Comparison of ENCODE assay signal across 14 cellular contexts in the genomic region with DNA sequence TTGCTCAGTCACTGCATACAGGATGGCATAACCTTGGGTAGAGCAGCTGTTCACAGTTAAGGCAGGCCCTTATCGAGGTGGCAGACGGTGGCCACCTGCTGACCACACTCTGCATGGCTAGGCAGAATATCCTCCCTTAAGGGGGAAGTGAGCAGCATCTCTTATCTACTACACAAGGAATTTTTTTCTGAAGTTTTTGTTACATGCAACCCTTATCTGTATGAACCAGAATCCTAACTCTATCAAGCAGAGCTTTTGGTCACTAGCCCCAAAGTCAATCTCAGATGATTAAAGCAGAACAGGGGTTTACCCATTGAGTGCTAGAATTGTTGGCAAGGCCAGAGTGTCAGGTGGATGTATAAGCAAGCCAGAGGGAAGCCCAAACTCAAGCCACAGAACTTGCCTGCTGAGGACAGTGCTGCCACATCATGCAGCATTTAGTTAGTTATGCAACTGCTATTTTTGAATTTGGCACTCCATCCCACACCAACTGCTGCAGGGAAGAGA.
A peak's percentile ranks its signal among the peaks of the same experiment; 100 is the strongest.
DNase-seq lines count a peak whose midpoint lies in the region; ATAC-seq and TF ChIP-seq lines count a peak whose summit lies in the region.
"Had no signal": no experiment of that assay in that cellular context is flagged by ENCODE, and none has a peak within 500 bp of the region (broad histone marks: within the 10 kb centered on the region; RNA-seq: fewer than 3 reads in every experiment).

No MANE protein-coding gene starts in this region.

- H3K79me2 ChIP-seq in GM23248 (ENCODE audit: insufficient read depth): no peaks in the 10 kb centered on the region

- no peaks in the 10 kb centered on the region for H4K20me1 ChIP-seq in GM23248 (ENCODE audit: insufficient read depth)

- no peak overlapping the region for H3K27ac Mint-ChIP-seq in endodermal cell
- H3K27ac Mint-ChIP-seq: activated CD8-positive, alpha-beta T cell treated with anti-CD3 and anti-CD28 coated beads for 36 hours; effector memory CD8-positive, alpha-beta T cell; natural killer cell had no signal

- in situ Hi-C loops in GM23248 (cut with MboI): no loop called here

- WGBS in GM23248 (ENCODE audit: low coverage in 1 of 2, low lambda C conversion rate in 2 of 2, missing lambda C conversion rate in 2 of 2), 2 experiments: 65 to 70% methylated on average over 2 of the region's 2 CpGs
- WGBS in endodermal cell (ENCODE audit: insufficient coverage in 1 of 2, insufficient read length in 1 of 2), 2 experiments: 39 to 63% methylated on average over 2 of the region's 2 CpGs

- peaks cover 26% of the 10 kb centered on the region for H3K27me3 Mint-ChIP-seq in endodermal cell (ENCODE audit: insufficient read depth)

- H3K36me3 Mint-ChIP-seq in endodermal cell (ENCODE audit: low read depth): no peaks in the 10 kb centered on the region
- H3K36me3 Mint-ChIP-seq: brain, natural killer cell had no signal

- H3K9me3 ChIP-seq in GM23248 (ENCODE audit: low read depth) (no peaks in the 10 kb centered on the region), endodermal cell (ENCODE audit: control insufficient read depth, low read length) (no peaks in the 10 kb centered on the region), mucosa of descending colon (no peaks in the 10 kb centered on the region)

- H3K9ac ChIP-seq in GM23248: no peak overlapping the region
- no peak overlapping the region for H3K9ac ChIP-seq in endodermal cell (ENCODE audit: extremely low read depth, low read length, poor library complexity, severe bottlenecking)

- H3K4me3 Mint-ChIP-seq in endodermal cell: no peak overlapping the region
- H3K4me3 Mint-ChIP-seq: activated CD8-positive, alpha-beta T cell treated with anti-CD3 and anti-CD28 coated beads for 36 hours; brain; effector memory CD8-positive, alpha-beta T cell; natural killer cell had no signal

- no peaks in the 10 kb centered on the region for H3K9me3 Mint-ChIP-seq in endodermal cell
- H3K9me3 Mint-ChIP-seq: activated CD8-positive, alpha-beta T cell treated with anti-CD3 and anti-CD28 coated beads for 36 hours; natural killer cell had no signal

- DNase-seq in GM23248 (peak; percentile 20), NCI-H69 (lab: John Stamatoyannopoulos, UW) (peak; percentile 38), endodermal cell (peak; percentile 75), mucosa of descending colon (no peak), HCEC 1CT (no peak)
- DNase-seq in stimulated activated naive CD4-positive, alpha-beta T cell (lab: John Stamatoyannopoulos, UW): no peak
- DNase-seq: activated CD8-positive, alpha-beta T cell treated with anti-CD3 and anti-CD28 coated beads for 36 hours; effector memory CD8-positive, alpha-beta T cell; foreskin melanocyte; natural killer cell had no signal

- H3K4me3 ChIP-seq in GM23248 (no peak overlapping the region), endodermal cell (ENCODE audit: low read length) (no peak overlapping the region), mucosa of descending colon (no peak overlapping the region)

- no peak overlapping the region for H2AFZ ChIP-seq in GM23248

- H3K27ac ChIP-seq in GM23248 (no peak overlapping the region), endodermal cell (ENCODE audit: low read depth, low read length) (no peak overlapping the region)
- H3K27ac ChIP-seq: HL-60 had no signal

- intact Hi-C loops in mucosa of descending colon (cut with DNase I, micrococcal nuclease): no loop called here

- no peaks in the 10 kb centered on the region for H3K4me1 ChIP-seq in GM23248 (ENCODE audit: insufficient read depth)
- no peaks in the 10 kb centered on the region for H3K4me1 ChIP-seq in endodermal cell (ENCODE audit: control insufficient read depth, insufficient read depth, low read length)
- no peaks in the 10 kb centered on the region for H3K4me1 ChIP-seq in mucosa of descending colon (ENCODE audit: low read depth)

- peaks cover 11% of the 10 kb centered on the region for H3K4me1 Mint-ChIP-seq in endodermal cell
- H3K4me1 Mint-ChIP-seq: brain, natural killer cell had no signal

- no peaks in the 10 kb centered on the region for H3K9me2 ChIP-seq in GM23248 (ENCODE audit: insufficient read depth)

- H3F3A ChIP-seq in GM23248 (ENCODE audit: insufficient read depth): 0 out of 2 replicates have a peak, but pooled peaks cover 4% of the 10 kb centered on the region

- H3K36me3 ChIP-seq in GM23248 (ENCODE audit: low read depth): no peaks in the 10 kb centered on the region
- H3K36me3 ChIP-seq in endodermal cell (ENCODE audit: control insufficient read depth, insufficient read depth, low read length): no peaks in the 10 kb centered on the region
- no peaks in the 10 kb centered on the region for H3K36me3 ChIP-seq in mucosa of descending colon (ENCODE audit: low read depth)

- peak; percentile 24 for ATAC-seq in mucosa of descending colon
- no peak for ATAC-seq in HG02642 (IDR thresholded peaks at IDR 0.05; ENCODE audit: poor library complexity, unreplicated experiment)
- no peak for ATAC-seq in GM18861 (IDR thresholded peaks at IDR 0.05; ENCODE audit: unreplicated experiment)
- ATAC-seq: activated CD8-positive, alpha-beta T cell treated with anti-CD3 and anti-CD28 coated beads for 36 hours; effector memory CD8-positive, alpha-beta T cell had no signal

- H3K27me3 ChIP-seq in GM23248 (replicated peaks; ENCODE audit: insufficient read depth): peaks cover 74% of the 10 kb centered on the region
- H3K27me3 ChIP-seq in endodermal cell (ENCODE audit: control insufficient read depth, insufficient read depth, low read length, poor library complexity, severe bottlenecking): peaks cover 19% of the 10 kb centered on the region

- H3K4me2 ChIP-seq in GM23248 (ENCODE audit: unreplicated experiment): no peak overlapping the region

- TF ChIP-seq CTCF in endodermal cell (conservative IDR thresholded peaks at IDR 0.05) (peak; percentile 75), mucosa of descending colon (IDR thresholded peaks at IDR 0.05) (no peak)

Comparison
In these comparisons a context has a peak if more than half of its experiments do, and no peak if none do; other contexts are left out.
1. DNase-seq: peak in GM23248 (single experiment), NCI-H69 (single experiment) and endodermal cell (single experiment); none in mucosa of descending colon (0 of 3), HCEC 1CT (single experiment) and stimulated activated naive CD4-positive, alpha-beta T cell (0 of 6).